8 cellular contexts compared by ENCODE assay signal in genomic region chr10:132588301-132589013, GRCh38. TPM values are rescaled to one million over a fixed set of nuclear protein-coding genes. Genes with fewer than 3 reads are reported as not detected.
DNase-seq lines count a peak whose midpoint lies in the region; ATAC-seq and TF ChIP-seq lines count a peak whose summit lies in the region.

No MANE protein-coding gene starts in this region.

- peaks cover 59% of the 10 kb centered on the region for H3K4me1 Mint-ChIP-seq in activated CD4-positive, alpha-beta T cell treated with anti-CD3 and anti-CD28 coated beads for 36 hours
- peaks cover 75% of the 10 kb centered on the region for H3K4me1 Mint-ChIP-seq in activated B cell treated with CpG ODN at 0.5 μM for 24 hours

- POLR2A ChIA-PET in activated CD4-positive, alpha-beta T cell treated with anti-CD3 and anti-CD28 coated beads for 36 hours (lab: Charles Lee), result no interaction called here
- POLR2A ChIA-PET in activated B cell treated with CpG ODN at 0.5 μM for 24 hours (lab: Charles Lee), result interaction anchor here (0.6 to 2.2 kb wide), 8 partner anchors 10 to 74 kb away, joined by 3 to 12 read pairs (median 5); no protein-coding TSS in a partner anchor

- peak; percentile 72 for DNase-seq in activated CD4-positive, alpha-beta T cell treated with anti-CD3 and anti-CD28 coated beads for 36 hours
- DNase-seq in activated CD4-positive, alpha-beta T cell treated with anti-CD3 and anti-CD28 coated beads, Interleukin-2, amount 50 U/mL, for 4 hours, result no peak
- DNase-seq in activated B cell treated with CpG ODN at 0.5 μM for 24 hours, result peak; percentile 39
- DNase-seq in Right ventricle myocardium superior, result no peak
- peak; percentile 22 for DNase-seq in stimulated activated CD8-positive, alpha-beta memory T cell treated with anti-CD3 and anti-CD28 coated beads, Interleukin-4, amount 100 ng/mL, for 24 hours (ENCODE audit: low read depth)
- DNase-seq in NCI-H2227 treated with DMSO at 0.1 percent for 48 hours (lab: John Stamatoyannopoulos, UW), result no peak
- no peak for DNase-seq in NCI-H1694 (lab: John Stamatoyannopoulos, UW)

- H3K27ac Mint-ChIP-seq in activated CD4-positive, alpha-beta T cell treated with anti-CD3 and anti-CD28 coated beads for 36 hours, result peak overlapping the region; percentile 42
- peak overlapping the region; percentile 78 for H3K27ac Mint-ChIP-seq in activated B cell treated with CpG ODN at 0.5 μM for 24 hours

- intact Hi-C loops in activated CD4-positive, alpha-beta T cell treated with anti-CD3 and anti-CD28 coated beads for 36 hours (cut with DNase I, micrococcal nuclease), result loop anchor here in 1 of 2 experiments (2.0 kb wide), 2 partner anchors 14 to 28 kb away; no protein-coding TSS in a partner anchor
- intact Hi-C loops in activated B cell treated with CpG ODN at 0.5 μM for 24 hours (cut with micrococcal nuclease), result loop anchor here (1.0 kb wide), 3 partner anchors 16 to 51 kb away; partner anchors contain the start of gene INPP5A
- intact Hi-C loops in Right ventricle myocardium superior (cut with DNase I), result loop anchor here (5.0 kb wide), 1 partner anchor 44 kb away; no protein-coding TSS in a partner anchor

- TF ChIP-seq CTCF in activated B cell treated with CpG ODN at 0.5 μM for 24 hours (IDR thresholded peaks at IDR 0.05), result no peak

- H3K9me3 Mint-ChIP-seq in activated CD4-positive, alpha-beta T cell treated with anti-CD3 and anti-CD28 coated beads for 36 hours (ENCODE audit: low read depth), result no peaks in the 10 kb centered on the region
- H3K9me3 Mint-ChIP-seq in activated B cell treated with CpG ODN at 0.5 μM for 24 hours, result no peaks in the 10 kb centered on the region

- no peaks in the 10 kb centered on the region for H3K27me3 Mint-ChIP-seq in activated CD4-positive, alpha-beta T cell treated with anti-CD3 and anti-CD28 coated beads for 36 hours
- H3K27me3 Mint-ChIP-seq in activated B cell treated with CpG ODN at 0.5 μM for 24 hours, result no peaks in the 10 kb centered on the region

- peak; percentile 68 for ATAC-seq in activated CD4-positive, alpha-beta T cell treated with anti-CD3 and anti-CD28 coated beads for 36 hours
- ATAC-seq in activated B cell treated with CpG ODN at 0.5 μM for 24 hours (ENCODE audit: low read depth) (peak; percentile 65), Right ventricle myocardium superior (ENCODE audit: poor library complexity) (peak; percentile 44), GM21529 (IDR thresholded peaks at IDR 0.05; ENCODE audit: unreplicated experiment) (no peak)

- CTCF ChIA-PET in activated CD4-positive, alpha-beta T cell treated with anti-CD3 and anti-CD28 coated beads for 36 hours (lab: Charles Lee), result interaction anchor here (0.6 to 1.0 kb wide), 2 partner anchors 47 to 49 kb away, joined by 3 read pairs; no protein-coding TSS in a partner anchor
- CTCF ChIA-PET in activated B cell treated with CpG ODN at 0.5 μM for 24 hours (lab: Charles Lee), result interaction anchor here (0.9 to 1.1 kb wide), 2 partner anchors 17 to 129 kb away, joined by 3 to 5 read pairs; no protein-coding TSS in a partner anchor

- peak overlapping the region; percentile 44 for H3K4me3 Mint-ChIP-seq in activated CD4-positive, alpha-beta T cell treated with anti-CD3 and anti-CD28 coated beads for 36 hours
- H3K4me3 Mint-ChIP-seq in activated B cell treated with CpG ODN at 0.5 μM for 24 hours, result peak overlapping the region; percentile 77

- peaks cover 5% of the 10 kb centered on the region for H3K36me3 Mint-ChIP-seq in activated CD4-positive, alpha-beta T cell treated with anti-CD3 and anti-CD28 coated beads for 36 hours (ENCODE audit: low read depth)
- no peaks in the 10 kb centered on the region for H3K36me3 Mint-ChIP-seq in activated B cell treated with CpG ODN at 0.5 μM for 24 hours (ENCODE audit: low read depth)

RNA-seq across cellular contexts. Expression of gene INPP5A, which starts 50.9 kb away (rescaled TPM):
- total RNA-seq in activated CD4-positive, alpha-beta T cell treated with anti-CD3 and anti-CD28 coated beads for 36 hours, result 1 to 10 TPM; 8.1 to 9.3 TPM
- total RNA-seq in activated B cell treated with CpG ODN at 0.5 μM for 24 hours, result 20.5 and 24.9 TPM in 2 replicates
- total RNA-seq in Right ventricle myocardium superior, result 99.1 TPM

Comparison
In these comparisons a context has a peak if more than half of its experiments do, and no peak if none do; other contexts are left out.
1. DNase-seq: peak in activated CD4-positive, alpha-beta T cell treated with anti-CD3 and anti-CD28 coated beads for 36 hours (single experiment), activated B cell treated with CpG ODN at 0.5 μM for 24 hours (single experiment) and stimulated activated CD8-positive, alpha-beta memory T cell treated with anti-CD3 and anti-CD28 coated beads, Interleukin-4, amount 100 ng/mL, for 24 hours (single experiment); none in activated CD4-positive, alpha-beta T cell treated with anti-CD3 and anti-CD28 coated beads, Interleukin-2, amount 50 U/mL, for 4 hours (0 of 2), Right ventricle myocardium superior (single experiment), NCI-H2227 treated with DMSO at 0.1 percent for 48 hours (single experiment) and NCI-H1694 (single experiment).